22 cellular contexts compared by ENCODE assay signal in the genomic region with DNA sequence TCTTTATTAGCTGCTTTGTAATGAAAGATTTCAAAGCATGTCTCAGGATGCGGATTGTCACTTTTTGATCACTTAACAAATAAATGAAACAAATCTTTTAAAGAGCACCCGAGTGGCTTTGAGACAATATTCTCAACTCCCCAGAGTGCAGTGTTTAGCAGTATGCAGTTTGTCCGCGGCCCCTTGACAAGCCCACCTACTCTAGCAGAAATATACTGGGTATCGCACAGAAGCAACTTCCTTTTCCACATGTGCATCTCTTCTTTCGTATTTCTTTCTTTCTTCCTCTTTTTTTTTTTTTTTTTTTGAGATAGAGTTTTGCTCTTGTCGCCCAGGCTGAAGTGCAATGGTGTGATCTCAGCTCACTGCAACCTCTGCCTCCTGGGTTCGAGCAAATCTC.
"Had no signal": no experiment of that assay in that cellular context is flagged by ENCODE, and none has a peak within 500 bp of the region (broad histone marks: within the 10 kb centered on the region; RNA-seq: fewer than 3 reads in every experiment).

No MANE protein-coding gene starts in this region.

- DNase-seq: activated CD4-positive, alpha-beta memory T cell treated with anti-CD3 and anti-CD28 coated beads, Interleukin-2, amount 10 ng/mL, durations not matched to agents 7 days and 5 days; activated CD4-positive, alpha-beta T cell treated with anti-CD3 and anti-CD28 coated beads for 1 hour; activated CD4-positive, alpha-beta T cell treated with anti-CD3 and anti-CD28 coated beads, Interleukin-2, amount 10 ng/mL, durations not matched to agents 7 days and 5 days; activated CD8-positive, alpha-beta memory T cell treated with anti-CD3 and anti-CD28 coated beads, Interleukin-2, amount 50 U/mL, for 48 hours; activated gamma-delta T cell; activated naive CD4-positive, alpha-beta T cell treated with anti-CD3 and anti-CD28 coated beads, Interleukin-2, amount 10 ng/mL, durations not matched to agents 7 days and 5 days; activated naive CD8-positive, alpha-beta T cell treated with anti-CD3 and anti-CD28 coated beads, Interleukin-2, amount 10 ng/mL, durations not matched to agents 7 days and 5 days; activated T-cell treated with anti-CD3 and anti-CD28 coated beads, Interleukin-2, amount 50 U/mL, for 24 hours; brain microvascular endothelial cell; dorsolateral prefrontal cortex; effector memory CD4-positive, alpha-beta T cell; gastrocnemius medialis; glutamatergic neuron; left colon; mammary epithelial cell; ovary; retina; stimulated activated CD4-positive, alpha-beta T cell treated with anti-CD3 and anti-CD28 coated beads, Interleukin-12 subunit alpha, Interleukin-12 subunit beta, amount 100 ng/mL, for 4 hours; stimulated activated CD4-positive, alpha-beta T cell treated with anti-CD3 and anti-CD28 coated beads, Interleukin-4, amount 100 ng/mL, for 24 hours; stimulated activated naive CD4-positive, alpha-beta T cell had no signal

- ATAC-seq: gastrocnemius medialis, left colon, sciatic nerve, WTC11 had no signal
